In genomic region chr3:142809259-142809658, GRCh38 we compare ENCODE assay signal across 37 cellular contexts.
"Had no signal": no experiment of that assay in that cellular context is flagged by ENCODE, and none has a peak within 500 bp of the region (broad histone marks: within the 10 kb centered on the region; RNA-seq: fewer than 3 reads in every experiment).

No MANE protein-coding gene starts in this region.

- H3K4me3 ChIP-seq: adrenal gland, body of pancreas, breast epithelium had no signal

- DNase-seq: activated CD4-positive, alpha-beta memory T cell treated with anti-CD3 and anti-CD28 coated beads, Interleukin-2, amount 10 ng/mL, durations not matched to agents 7 days and 5 days; activated CD4-positive, alpha-beta T cell treated with anti-CD3 and anti-CD28 coated beads for 1 hour; activated CD4-positive, alpha-beta T cell treated with anti-CD3 and anti-CD28 coated beads for 36 hours; activated CD4-positive, alpha-beta T cell treated with anti-CD3 and anti-CD28 coated beads for 48 hours; activated CD4-positive, alpha-beta T cell treated with anti-CD3 and anti-CD28 coated beads, Interleukin-2, amount 10 ng/mL, durations not matched to agents 7 days and 5 days; activated CD4-positive, alpha-beta T cell treated with anti-CD3 and anti-CD28 coated beads, Interleukin-2, amount 50 U/mL, for 48 hours; activated CD4-positive, CD25-positive, alpha-beta regulatory T cell; activated CD8-positive, alpha-beta memory T cell treated with anti-CD3 and anti-CD28 coated beads for 24 hours; activated CD8-positive, alpha-beta memory T cell treated with anti-CD3 and anti-CD28 coated beads, Interleukin-2, amount 10 ng/mL, durations not matched to agents 7 days and 5 days; activated CD8-positive, alpha-beta T cell treated with anti-CD3 and anti-CD28 coated beads, Interleukin-2, amount 10 ng/mL, durations not matched to agents 7 days and 5 days; activated effector memory CD4-positive, alpha-beta T cell treated with anti-CD3 and anti-CD28 coated beads, Interleukin-2, amount 50 U/mL, for 16 hours; activated gamma-delta T cell treated with Interleukin-2 at 50 U/mL for 16 hours; activated naive CD4-positive, alpha-beta T cell; activated naive CD4-positive, alpha-beta T cell treated with anti-CD3 and anti-CD28 coated beads for 36 hours; activated naive CD4-positive, alpha-beta T cell treated with anti-CD3 and anti-CD28 coated beads, Interleukin-2, amount 50 U/mL, for 16 hours; activated naive CD8-positive, alpha-beta T cell treated with anti-CD3 and anti-CD28 coated beads for 36 hours; activated T-cell treated with anti-CD3 and anti-CD28 coated beads for 4 hours; activated T-cell treated with anti-CD3 and anti-CD28 coated beads, Interleukin-2, amount 50 U/mL, for 1 hour; activated T-cell treated with anti-CD3 and anti-CD28 coated beads, Interleukin-2, amount 50 U/mL, for 4 hours; activated T-cell treated with anti-CD3 and anti-CD28 coated beads, Interleukin-2, amount 50 U/mL, for 72 hours; adrenal gland; amniotic stem cell; aorta; body of pancreas; brain microvascular endothelial cell; central memory CD4-positive, alpha-beta T cell; SW 1271; T-helper 1 cell; T-helper 9 cell; WERI-Rb-1 had no signal

- H3K27ac ChIP-seq: adrenal gland, body of pancreas, brain microvascular endothelial cell, breast epithelium, WERI-Rb-1 had no signal

- FAIRE-seq: astrocyte, TTC549 had no signal

- H3K4me1 ChIP-seq: adrenal gland, body of pancreas, breast epithelium had no signal

- H3K27me3 ChIP-seq: adrenal gland, body of pancreas, brain microvascular endothelial cell, breast epithelium had no signal

- ATAC-seq: activated CD4-positive, alpha-beta T cell treated with anti-CD3 and anti-CD28 coated beads for 36 hours; activated CD4-positive, CD25-positive, alpha-beta regulatory T cell treated with anti-CD3 and anti-CD28 coated beads, Interleukin-2, amount 50 U/mL, for 24 hours; activated CD8-positive, alpha-beta memory T cell treated with anti-CD3 and anti-CD28 coated beads, Interleukin-2, amount 10 ng/mL, durations not matched to agents 7 days and 5 days; activated CD8-positive, alpha-beta T cell treated with anti-CD3 and anti-CD28 coated beads, Interleukin-2, amount 10 ng/mL, durations not matched to agents 7 days and 5 days; activated naive CD4-positive, alpha-beta T cell treated with anti-CD3 and anti-CD28 coated beads, Interleukin-2, amount 50 U/mL, for 72 hours; activated T-cell treated with anti-CD3 and anti-CD28 coated beads, Interleukin-2, amount 50 U/mL, for 4 hours; activated T-helper 17 cell treated with anti-CD3 and anti-CD28 coated beads, Interleukin-2, amount 50 U/mL, for 72 hours; body of pancreas; WTC11 had no signal

- H3K36me3 ChIP-seq: brain microvascular endothelial cell had no signal

- H3K9me3 ChIP-seq: adrenal gland, body of pancreas, breast epithelium had no signal
